11 cellular contexts compared by ENCODE assay signal in the genomic region with DNA sequence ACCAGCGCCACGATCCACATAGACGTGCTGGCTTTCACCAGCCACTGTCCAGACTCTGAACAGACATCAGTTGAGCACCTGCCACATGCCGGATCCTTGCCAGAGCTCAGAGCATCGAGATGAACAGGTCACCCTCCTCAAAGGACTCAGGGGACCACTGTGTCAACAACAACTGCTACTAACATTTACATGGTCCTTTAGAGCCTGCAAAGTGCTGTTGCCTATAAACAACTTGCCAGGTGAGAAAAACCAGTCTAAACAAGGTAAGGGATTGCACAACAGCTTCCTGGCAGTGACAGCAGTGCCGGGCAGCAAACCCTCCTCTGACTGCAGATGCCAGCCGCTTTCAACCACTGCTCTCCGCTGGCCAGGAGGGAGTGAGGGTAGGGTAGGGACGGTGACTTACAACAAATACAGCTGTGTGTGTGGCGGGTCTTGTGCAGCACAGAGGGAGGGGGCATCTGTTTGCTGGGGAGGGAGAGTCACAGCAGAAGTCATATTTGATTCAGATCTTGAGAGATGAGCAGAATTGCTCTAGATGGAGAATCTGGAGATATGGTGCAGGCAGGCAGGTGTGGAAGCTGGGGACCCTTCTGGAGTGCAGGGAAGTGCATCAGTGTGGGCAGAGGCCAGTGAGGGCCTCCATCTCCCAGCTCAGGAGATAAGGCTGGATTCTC. TPM values are rescaled to one million over a fixed set of nuclear protein-coding genes. Genes with fewer than 3 reads are reported as not detected.
DNase-seq lines count a peak whose midpoint lies in the region; ATAC-seq, FAIRE-seq and TF ChIP-seq lines count a peak whose summit lies in the region.
"Had no signal": no experiment of that assay in that cellular context is flagged by ENCODE, and none has a peak within 500 bp of the region (broad histone marks: within the 10 kb centered on the region; RNA-seq: fewer than 3 reads in every experiment).

No MANE protein-coding gene starts in this region.

- no peak for DNase-seq in activated naive CD4-positive, alpha-beta T cell treated with anti-CD3 and anti-CD28 coated beads for 36 hours
- DNase-seq in RWPE2 (ENCODE audit: low spot score) (no peak), keratinocyte (ENCODE audit: low read depth, low spot score) (no peak), aorta (no peak), WERI-Rb-1 (no peak), esophagus squamous epithelium (lab: John Stamatoyannopoulos, UW) (no peak), Ammon's horn (ENCODE audit: low spot score) (no peak)

- H3K9me3 ChIP-seq in RWPE2 (ENCODE audit: severe bottlenecking) (no peaks in the 10 kb centered on the region), keratinocyte (ENCODE audit: control insufficient read depth, low read depth, low read length) (no peaks in the 10 kb centered on the region), aorta (ENCODE audit: control insufficient read depth, low read length) (no peaks in the 10 kb centered on the region), WERI-Rb-1 (ENCODE audit: severe bottlenecking) (no peaks in the 10 kb centered on the region), esophagus squamous epithelium (no peaks in the 10 kb centered on the region)
- H3K9me3 ChIP-seq: HAP-1 had no signal

- peak overlapping the region; percentile 26 for H3K27ac Mint-ChIP-seq in activated naive CD4-positive, alpha-beta T cell treated with anti-CD3 and anti-CD28 coated beads, Interleukin-2, amount 50 U/mL, for 24 hours
- no peak overlapping the region for H3K27ac Mint-ChIP-seq in activated naive CD4-positive, alpha-beta T cell treated with anti-CD3 and anti-CD28 coated beads for 36 hours

- no peaks in the 10 kb centered on the region for H3K36me3 Mint-ChIP-seq in activated naive CD4-positive, alpha-beta T cell treated with anti-CD3 and anti-CD28 coated beads, Interleukin-2, amount 50 U/mL, for 24 hours
- peaks cover 3% of the 10 kb centered on the region for H3K36me3 Mint-ChIP-seq in activated naive CD4-positive, alpha-beta T cell treated with anti-CD3 and anti-CD28 coated beads for 36 hours (ENCODE audit: low read depth)

- peaks cover 17% of the 10 kb centered on the region for H3K4me1 ChIP-seq in RWPE2 (ENCODE audit: insufficient read depth, poor library complexity, severe bottlenecking)
- H3K4me1 ChIP-seq in keratinocyte (ENCODE audit: control insufficient read depth, extremely low read depth, insufficient read depth, low read length), result peaks cover 19% of the 10 kb centered on the region
- H3K4me1 ChIP-seq in aorta (ENCODE audit: control insufficient read depth in 1 of 2, insufficient read depth in 2 of 2, low read length in 2 of 2), result peaks cover 0 to 2% of the 10 kb centered on the region in 2 donors
- H3K4me1 ChIP-seq in esophagus squamous epithelium, result peaks cover 0 to 35% (median 9%) of the 10 kb centered on the region in 3 donors
- H3K4me1 ChIP-seq: HAP-1 had no signal

- no peak for TF ChIP-seq POLR2A in esophagus squamous epithelium (IDR thresholded peaks at IDR 0.05)

- WGBS in aorta, 2 donors, result 16 to 19% methylated on average over 10 of the region's 10 CpGs
- WGBS in esophagus squamous epithelium, 2 donors, result 33 to 36% methylated on average over 9 of the region's 10 CpGs

- H3K27me3 ChIP-seq in RWPE2 (ENCODE audit: insufficient read depth, poor library complexity, severe bottlenecking) (no peaks in the 10 kb centered on the region), keratinocyte (ENCODE audit: control insufficient read depth, extremely low read depth, insufficient read depth, low read length) (no peaks in the 10 kb centered on the region), aorta (ENCODE audit: control insufficient read depth in 1 of 2, insufficient read depth in 2 of 2, low read length in 1 of 2) (no peaks in the 10 kb centered on the region), WERI-Rb-1 (ENCODE audit: insufficient read depth, low read depth, severe bottlenecking) (no peaks in the 10 kb centered on the region), esophagus squamous epithelium (no peaks in the 10 kb centered on the region)

- no peak overlapping the region for H3K4me3 ChIP-seq in RWPE2 (ENCODE audit: severe bottlenecking)
- H3K4me3 ChIP-seq in keratinocyte (ENCODE audit: control insufficient read depth in 2 of 3, extremely low read depth in 1 of 3, insufficient read depth in 2 of 3, low read depth in 1 of 3, low read length in 3 of 3), result peak overlapping the region in 1 of 3 experiments; percentile 2
- H3K4me3 ChIP-seq in aorta (ENCODE audit: low read length in 2 of 2), result no peak overlapping the region
- H3K4me3 ChIP-seq in WERI-Rb-1 (ENCODE audit: low read depth, low read length), result no peak overlapping the region
- H3K4me3 ChIP-seq in esophagus squamous epithelium, result no peak overlapping the region
- H3K4me3 ChIP-seq: HAP-1, SK-N-MC had no signal

- no peaks in the 10 kb centered on the region for H3K9me3 Mint-ChIP-seq in activated naive CD4-positive, alpha-beta T cell treated with anti-CD3 and anti-CD28 coated beads, Interleukin-2, amount 50 U/mL, for 24 hours
- no peaks in the 10 kb centered on the region for H3K9me3 Mint-ChIP-seq in activated naive CD4-positive, alpha-beta T cell treated with anti-CD3 and anti-CD28 coated beads for 36 hours

- FAIRE-seq in keratinocyte (lab: Jason Lieb, UNC), result peak; percentile 20
- FAIRE-seq: GM12891 had no signal

- H3K4me3 Mint-ChIP-seq in activated naive CD4-positive, alpha-beta T cell treated with anti-CD3 and anti-CD28 coated beads, Interleukin-2, amount 50 U/mL, for 24 hours, result no peak overlapping the region
- H3K4me3 Mint-ChIP-seq in activated naive CD4-positive, alpha-beta T cell treated with anti-CD3 and anti-CD28 coated beads for 36 hours, result no peak overlapping the region

- no peak overlapping the region for H3K27ac ChIP-seq in RWPE2 (ENCODE audit: poor library complexity, severe bottlenecking)
- H3K27ac ChIP-seq in keratinocyte (ENCODE audit: control insufficient read depth, insufficient read depth, low read length), result no peak overlapping the region
- no peak overlapping the region for H3K27ac ChIP-seq in aorta (ENCODE audit: low read depth in 1 of 2, low read length in 2 of 2)
- no peak overlapping the region for H3K27ac ChIP-seq in WERI-Rb-1
- no peak overlapping the region for H3K27ac ChIP-seq in esophagus squamous epithelium
- H3K27ac ChIP-seq: SK-N-MC had no signal

- TF ChIP-seq CTCF in RWPE2 (IDR thresholded peaks at IDR 0.05; ENCODE audit: poor library complexity, severe bottlenecking) (no peak), keratinocyte (optimal IDR thresholded peaks at IDR 0.05 in 1 of 3, IDR thresholded peaks at IDR 0.05 in 1 of 3, conservative IDR thresholded peaks at IDR 0.05 in 1 of 3; ENCODE audit: extremely low read depth in 1 of 3, insufficient read depth in 2 of 3, low read length in 3 of 3) (no peak), WERI-Rb-1 (IDR thresholded peaks at IDR 0.05; ENCODE audit: low read depth, low read length) (no peak), esophagus squamous epithelium (IDR thresholded peaks at IDR 0.05) (no peak)

- peaks cover 21% of the 10 kb centered on the region for H3K36me3 ChIP-seq in RWPE2 (ENCODE audit: low read depth)
- H3K36me3 ChIP-seq in keratinocyte (ENCODE audit: control insufficient read depth in 2 of 2, extremely low read depth in 1 of 2, insufficient read depth in 2 of 2, low read length in 2 of 2), result no peaks in the 10 kb centered on the region
- H3K36me3 ChIP-seq in aorta (ENCODE audit: control insufficient read depth in 1 of 2, insufficient read depth in 2 of 2, low read length in 1 of 2), result peaks cover 2% of the 10 kb centered on the region in 2 donors
- H3K36me3 ChIP-seq in WERI-Rb-1, result no peaks in the 10 kb centered on the region
- H3K36me3 ChIP-seq in esophagus squamous epithelium, result peaks cover 0 to 14% (median 0%) of the 10 kb centered on the region in 3 donors
- H3K36me3 ChIP-seq: HAP-1 had no signal

- H3K4me2 ChIP-seq in keratinocyte (ENCODE audit: control insufficient read depth, extremely low read depth, insufficient read depth, low read depth, low read length), result peak overlapping the region; percentile 58

- H2AFZ ChIP-seq in keratinocyte (ENCODE audit: control insufficient read depth, low read length), result no peak overlapping the region

- H3K4me1 Mint-ChIP-seq in activated naive CD4-positive, alpha-beta T cell treated with anti-CD3 and anti-CD28 coated beads, Interleukin-2, amount 50 U/mL, for 24 hours, result peaks cover 7% of the 10 kb centered on the region
- peaks cover 4% of the 10 kb centered on the region for H3K4me1 Mint-ChIP-seq in activated naive CD4-positive, alpha-beta T cell treated with anti-CD3 and anti-CD28 coated beads for 36 hours (ENCODE audit: low read depth)

- intact Hi-C loops in activated naive CD4-positive, alpha-beta T cell treated with anti-CD3 and anti-CD28 coated beads for 36 hours (cut with micrococcal nuclease), result no loop called here
- intact Hi-C loops in aorta (cut with DNase I), result no loop called here
- intact Hi-C loops in esophagus squamous epithelium (cut with DNase I), result no loop called here

- dilution Hi-C loops in keratinocyte (cut with MboI; ENCODE audit: extremely low pct_ligation_motif_present, low sequenced_read_pairs), result no loop called here

- H3K9me1 ChIP-seq in keratinocyte (ENCODE audit: control insufficient read depth, extremely low read depth, insufficient read depth, low read length), result peaks cover 6% of the 10 kb centered on the region

- no peaks in the 10 kb centered on the region for H4K20me1 ChIP-seq in keratinocyte (ENCODE audit: control insufficient read depth, extremely low read depth, insufficient read depth, low read length)

- CTCF ChIA-PET in activated naive CD4-positive, alpha-beta T cell treated with anti-CD3 and anti-CD28 coated beads for 36 hours (lab: Charles Lee), result interaction anchor here (0.5 to 0.6 kb wide), 2 partner anchors 18 to 170 kb away, joined by 3 to 4 read pairs; no protein-coding TSS in a partner anchor

- H3K9ac ChIP-seq in keratinocyte (ENCODE audit: control insufficient read depth, extremely low read depth, insufficient read depth, low read length), result no peak overlapping the region

- H3K79me2 ChIP-seq in keratinocyte (ENCODE audit: control insufficient read depth, insufficient read depth, low read length), result no peaks in the 10 kb centered on the region

- H3K27me3 Mint-ChIP-seq in activated naive CD4-positive, alpha-beta T cell treated with anti-CD3 and anti-CD28 coated beads, Interleukin-2, amount 50 U/mL, for 24 hours, result no peaks in the 10 kb centered on the region
- H3K27me3 Mint-ChIP-seq in activated naive CD4-positive, alpha-beta T cell treated with anti-CD3 and anti-CD28 coated beads for 36 hours (ENCODE audit: low read depth), result peaks cover 2% of the 10 kb centered on the region

- ATAC-seq in RWPE2 (ENCODE audit: low read depth), result peak; percentile 71
- ATAC-seq in aorta (ENCODE audit: low FRiP score), result peak; percentile 29

RNA-seq across cellular contexts. Expression of gene RHEB, which starts 32.8 kb away (rescaled TPM):
- total RNA-seq in activated naive CD4-positive, alpha-beta T cell treated with anti-CD3 and anti-CD28 coated beads for 36 hours, result 10 to 100 TPM; 58.7 to 62.7 TPM
- polyA plus RNA-seq in keratinocyte (67.2 to 138 TPM (median 69.4 TPM) in 3 replicates), aorta (100 to 1,000 TPM; 108 to 122 TPM)
- polyA plus RNA-seq in keratinocyte (2011; ENCODE audit: low read depth), result 143 TPM
- polyA plus RNA-seq in keratinocyte (2011; cell fraction: cytosol; rRNA removed), result 73.9 and 121 TPM in 2 replicates
- polyA plus RNA-seq in keratinocyte (2011; cell fraction: nucleus; rRNA removed), result 38.5 and 58.5 TPM in 2 replicates
- 75.8 and 112 TPM in 2 replicates for polyA plus RNA-seq in keratinocyte (2012; ENCODE audit: low replicate concordance)
- polyA minus RNA-seq in keratinocyte, result 6.7 to 17.2 TPM (median 12.1 TPM) in 3 replicates
- polyA minus RNA-seq in keratinocyte (2011; cell fraction: cytosol; rRNA and poly(A)+ RNA removed), result 42.4 TPM
- 9.7 and 18.8 TPM in 2 replicates for polyA minus RNA-seq in keratinocyte (2011; cell fraction: nucleus; rRNA and poly(A)+ RNA removed)
- total RNA-seq in aorta (100 to 1,000 TPM in 1 of 2 donors, 10 to 100 TPM in 1; 78.8 to 107 TPM), esophagus squamous epithelium (10 to 100 TPM; 37.1 to 82.6 (median 54.4) TPM)
